1 cellular context compared by ENCODE assay signal in the genomic region with DNA sequence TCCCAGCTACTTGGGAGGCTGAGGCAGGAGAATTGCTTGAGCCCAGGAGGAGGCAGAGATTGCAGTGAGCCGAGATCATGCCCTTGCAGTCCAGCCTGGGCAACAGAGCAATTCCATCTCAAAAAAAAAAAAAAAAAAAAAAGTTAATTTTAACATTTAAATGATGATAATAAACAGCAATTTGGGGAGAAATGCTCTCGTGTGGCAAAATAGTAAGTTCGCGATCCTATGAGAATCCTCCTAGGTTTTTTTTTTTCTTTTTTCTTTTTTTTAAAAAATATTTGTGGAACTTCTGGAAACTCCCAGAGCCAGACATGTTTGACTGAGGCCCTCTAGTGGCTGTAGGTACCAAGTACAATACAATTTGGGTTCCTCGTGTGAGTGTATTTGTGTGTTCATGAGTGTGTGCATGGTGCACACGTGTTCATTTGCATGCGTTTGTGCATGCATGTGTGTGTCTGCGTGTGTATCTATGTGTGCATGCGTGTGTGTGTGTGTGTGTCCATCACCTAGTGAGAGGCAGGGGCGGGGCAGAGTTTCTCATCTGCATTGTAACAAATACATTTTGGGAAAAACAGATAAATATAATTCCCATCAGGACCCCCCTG.
A peak's percentile ranks its signal among the peaks of the same experiment; 100 is the strongest.
TF ChIP-seq lines count a peak whose summit lies in the region.

No MANE protein-coding gene starts in this region.

TF ChIP-seq in HepG2, 621 proteins besides CTCF, POLR2A, EP300 and RAD21 (continued from another document and continues in another):
- TF ChIP-seq GATAD1 (CRISPR knock-in tag; IDR thresholded peaks at IDR 0.05) (peak; percentile 48; the same call in 1 of the 2 replicates), SAP130 (CRISPR knock-in tag; IDR thresholded peaks at IDR 0.05; ENCODE audit: low read depth) (0 out of 2 replicates have a peak, but pooled peaks have one; percentile 26), SMC3 (IDR thresholded peaks at IDR 0.05; ENCODE audit: low read length) (peak; percentile 61), FOSL2 (CRISPR knock-in tag; IDR thresholded peaks at IDR 0.05) (no peak), ZNF3 (CRISPR knock-in tag; IDR thresholded peaks at IDR 0.05) (no peak), MXI1 (IDR thresholded peaks at IDR 0.05; ENCODE audit: borderline replicate concordance, low read depth, low read length) (peak; percentile 55; the same call in 1 of the 3 replicates), BCL6 (CRISPR knock-in tag; IDR thresholded peaks at IDR 0.05) (no peak), KLF13 (CRISPR knock-in tag; IDR thresholded peaks at IDR 0.05) (no peak), TEAD3 (CRISPR knock-in tag; optimal IDR thresholded peaks at IDR 0.05; ENCODE audit: borderline replicate concordance) (peak; percentile 21), ZNF333 (CRISPR knock-in tag; IDR thresholded peaks at IDR 0.05; ENCODE audit: borderline replicate concordance) (no peak), HOXA3 (CRISPR knock-in tag; IDR thresholded peaks at IDR 0.05) (peak; percentile 18; the same call in 1 of the 2 replicates), CBX5 (CRISPR knock-in tag; IDR thresholded peaks at IDR 0.05; ENCODE audit: borderline replicate concordance) (0 out of 2 replicates have a peak, but pooled peaks have one; percentile 23), STAG1 (CRISPR knock-in tag; IDR thresholded peaks at IDR 0.05) (peak; percentile 74), HNRNPUL1 (IDR thresholded peaks at IDR 0.05; ENCODE audit: low read depth, low read length) (no peak), NFKB2 (CRISPR knock-in tag; IDR thresholded peaks at IDR 0.05; ENCODE audit: borderline replicate concordance) (no peak), SOX6 (IDR thresholded peaks at IDR 0.05) (no peak), SOX6 (CRISPR knock-in tag; IDR thresholded peaks at IDR 0.05) (no peak)
- TF ChIP-seq, protein P1, sequence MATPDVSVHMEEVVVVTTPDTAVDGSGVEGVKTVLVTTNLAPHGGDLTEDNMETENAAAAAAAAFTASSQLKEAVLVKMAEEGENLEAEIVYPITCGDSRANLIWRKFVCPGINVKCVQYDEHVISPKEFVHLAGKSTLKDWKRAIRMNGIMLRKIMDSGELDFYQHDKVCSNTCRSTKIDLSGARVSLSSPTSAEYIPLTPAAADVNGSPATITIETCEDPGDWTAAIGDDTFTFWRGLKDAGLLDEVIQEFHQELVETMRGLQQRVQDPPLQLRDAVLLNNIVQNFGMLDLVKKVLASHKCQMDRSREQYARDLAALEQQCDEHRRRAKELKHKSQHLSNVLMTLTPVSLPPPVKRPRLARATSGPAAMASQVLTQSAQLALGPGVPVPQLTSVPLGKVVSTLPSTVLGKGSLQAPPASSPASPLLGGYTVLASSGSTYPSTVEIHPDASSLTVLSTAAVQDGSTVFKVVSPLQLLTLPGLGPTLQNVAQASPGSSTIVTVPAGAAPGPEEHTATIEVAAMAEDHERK (CRISPR knock-in tag; IDR thresholded peaks at IDR 0.05; ENCODE audit: low read depth): no peak
- TF ChIP-seq, protein P2, sequence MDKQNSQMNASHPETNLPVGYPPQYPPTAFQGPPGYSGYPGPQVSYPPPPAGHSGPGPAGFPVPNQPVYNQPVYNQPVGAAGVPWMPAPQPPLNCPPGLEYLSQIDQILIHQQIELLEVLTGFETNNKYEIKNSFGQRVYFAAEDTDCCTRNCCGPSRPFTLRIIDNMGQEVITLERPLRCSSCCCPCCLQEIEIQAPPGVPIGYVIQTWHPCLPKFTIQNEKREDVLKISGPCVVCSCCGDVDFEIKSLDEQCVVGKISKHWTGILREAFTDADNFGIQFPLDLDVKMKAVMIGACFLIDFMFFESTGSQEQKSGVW (CRISPR knock-in tag; IDR thresholded peaks at IDR 0.05; ENCODE audit: borderline replicate concordance): no peak
- TF ChIP-seq, protein P3, sequence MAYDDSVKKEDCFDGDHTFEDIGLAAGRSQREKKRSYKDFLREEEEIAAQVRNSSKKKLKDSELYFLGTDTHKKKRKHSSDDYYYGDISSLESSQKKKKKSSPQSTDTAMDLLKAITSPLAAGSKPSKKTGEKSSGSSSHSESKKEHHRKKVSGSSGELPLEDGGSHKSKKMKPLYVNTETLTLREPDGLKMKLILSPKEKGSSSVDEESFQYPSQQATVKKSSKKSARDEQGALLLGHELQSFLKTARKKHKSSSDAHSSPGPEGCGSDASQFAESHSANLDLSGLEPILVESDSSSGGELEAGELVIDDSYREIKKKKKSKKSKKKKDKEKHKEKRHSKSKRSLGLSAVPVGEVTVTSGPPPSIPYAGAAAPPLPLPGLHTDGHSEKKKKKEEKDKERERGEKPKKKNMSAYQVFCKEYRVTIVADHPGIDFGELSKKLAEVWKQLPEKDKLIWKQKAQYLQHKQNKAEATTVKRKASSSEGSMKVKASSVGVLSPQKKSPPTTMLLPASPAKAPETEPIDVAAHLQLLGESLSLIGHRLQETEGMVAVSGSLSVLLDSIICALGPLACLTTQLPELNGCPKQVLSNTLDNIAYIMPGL (CRISPR knock-in tag; IDR thresholded peaks at IDR 0.05; ENCODE audit: borderline replicate concordance in 1 of 2, low read depth in 1 of 2): 0 out of 4 replicates have a peak, but pooled peaks of 1 of the 2 experiments have one; percentile 17
- TF ChIP-seq, protein P4, sequence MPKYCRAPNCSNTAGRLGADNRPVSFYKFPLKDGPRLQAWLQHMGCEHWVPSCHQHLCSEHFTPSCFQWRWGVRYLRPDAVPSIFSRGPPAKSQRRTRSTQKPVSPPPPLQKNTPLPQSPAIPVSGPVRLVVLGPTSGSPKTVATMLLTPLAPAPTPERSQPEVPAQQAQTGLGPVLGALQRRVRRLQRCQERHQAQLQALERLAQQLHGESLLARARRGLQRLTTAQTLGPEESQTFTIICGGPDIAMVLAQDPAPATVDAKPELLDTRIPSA (CRISPR knock-in tag; IDR thresholded peaks at IDR 0.05; ENCODE audit: borderline replicate concordance): no peak
- TF ChIP-seq, protein P5, sequence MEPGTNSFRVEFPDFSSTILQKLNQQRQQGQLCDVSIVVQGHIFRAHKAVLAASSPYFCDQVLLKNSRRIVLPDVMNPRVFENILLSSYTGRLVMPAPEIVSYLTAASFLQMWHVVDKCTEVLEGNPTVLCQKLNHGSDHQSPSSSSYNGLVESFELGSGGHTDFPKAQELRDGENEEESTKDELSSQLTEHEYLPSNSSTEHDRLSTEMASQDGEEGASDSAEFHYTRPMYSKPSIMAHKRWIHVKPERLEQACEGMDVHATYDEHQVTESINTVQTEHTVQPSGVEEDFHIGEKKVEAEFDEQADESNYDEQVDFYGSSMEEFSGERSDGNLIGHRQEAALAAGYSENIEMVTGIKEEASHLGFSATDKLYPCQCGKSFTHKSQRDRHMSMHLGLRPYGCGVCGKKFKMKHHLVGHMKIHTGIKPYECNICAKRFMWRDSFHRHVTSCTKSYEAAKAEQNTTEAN (CRISPR knock-in tag; conservative IDR thresholded peaks at IDR 0.05): peak; percentile 85
- TF ChIP-seq, protein P6, sequence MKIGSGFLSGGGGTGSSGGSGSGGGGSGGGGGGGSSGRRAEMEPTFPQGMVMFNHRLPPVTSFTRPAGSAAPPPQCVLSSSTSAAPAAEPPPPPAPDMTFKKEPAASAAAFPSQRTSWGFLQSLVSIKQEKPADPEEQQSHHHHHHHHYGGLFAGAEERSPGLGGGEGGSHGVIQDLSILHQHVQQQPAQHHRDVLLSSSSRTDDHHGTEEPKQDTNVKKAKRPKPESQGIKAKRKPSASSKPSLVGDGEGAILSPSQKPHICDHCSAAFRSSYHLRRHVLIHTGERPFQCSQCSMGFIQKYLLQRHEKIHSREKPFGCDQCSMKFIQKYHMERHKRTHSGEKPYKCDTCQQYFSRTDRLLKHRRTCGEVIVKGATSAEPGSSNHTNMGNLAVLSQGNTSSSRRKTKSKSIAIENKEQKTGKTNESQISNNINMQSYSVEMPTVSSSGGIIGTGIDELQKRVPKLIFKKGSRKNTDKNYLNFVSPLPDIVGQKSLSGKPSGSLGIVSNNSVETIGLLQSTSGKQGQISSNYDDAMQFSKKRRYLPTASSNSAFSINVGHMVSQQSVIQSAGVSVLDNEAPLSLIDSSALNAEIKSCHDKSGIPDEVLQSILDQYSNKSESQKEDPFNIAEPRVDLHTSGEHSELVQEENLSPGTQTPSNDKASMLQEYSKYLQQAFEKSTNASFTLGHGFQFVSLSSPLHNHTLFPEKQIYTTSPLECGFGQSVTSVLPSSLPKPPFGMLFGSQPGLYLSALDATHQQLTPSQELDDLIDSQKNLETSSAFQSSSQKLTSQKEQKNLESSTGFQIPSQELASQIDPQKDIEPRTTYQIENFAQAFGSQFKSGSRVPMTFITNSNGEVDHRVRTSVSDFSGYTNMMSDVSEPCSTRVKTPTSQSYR (CRISPR knock-in tag; IDR thresholded peaks at IDR 0.05; ENCODE audit: borderline replicate concordance): no peak
- TF ChIP-seq, protein P7, sequence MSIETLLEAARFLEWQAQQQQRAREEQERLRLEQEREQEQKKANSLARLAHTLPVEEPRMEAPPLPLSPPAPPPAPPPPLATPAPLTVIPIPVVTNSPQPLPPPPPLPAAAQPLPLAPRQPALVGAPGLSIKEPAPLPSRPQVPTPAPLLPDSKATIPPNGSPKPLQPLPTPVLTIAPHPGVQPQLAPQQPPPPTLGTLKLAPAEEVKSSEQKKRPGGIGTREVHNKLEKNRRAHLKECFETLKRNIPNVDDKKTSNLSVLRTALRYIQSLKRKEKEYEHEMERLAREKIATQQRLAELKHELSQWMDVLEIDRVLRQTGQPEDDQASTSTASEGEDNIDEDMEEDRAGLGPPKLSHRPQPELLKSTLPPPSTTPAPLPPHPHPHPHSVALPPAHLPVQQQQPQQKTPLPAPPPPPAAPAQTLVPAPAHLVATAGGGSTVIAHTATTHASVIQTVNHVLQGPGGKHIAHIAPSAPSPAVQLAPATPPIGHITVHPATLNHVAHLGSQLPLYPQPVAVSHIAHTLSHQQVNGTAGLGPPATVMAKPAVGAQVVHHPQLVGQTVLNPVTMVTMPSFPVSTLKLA (IDR thresholded peaks at IDR 0.05): peak; percentile 96
- TF ChIP-seq, protein P8, sequence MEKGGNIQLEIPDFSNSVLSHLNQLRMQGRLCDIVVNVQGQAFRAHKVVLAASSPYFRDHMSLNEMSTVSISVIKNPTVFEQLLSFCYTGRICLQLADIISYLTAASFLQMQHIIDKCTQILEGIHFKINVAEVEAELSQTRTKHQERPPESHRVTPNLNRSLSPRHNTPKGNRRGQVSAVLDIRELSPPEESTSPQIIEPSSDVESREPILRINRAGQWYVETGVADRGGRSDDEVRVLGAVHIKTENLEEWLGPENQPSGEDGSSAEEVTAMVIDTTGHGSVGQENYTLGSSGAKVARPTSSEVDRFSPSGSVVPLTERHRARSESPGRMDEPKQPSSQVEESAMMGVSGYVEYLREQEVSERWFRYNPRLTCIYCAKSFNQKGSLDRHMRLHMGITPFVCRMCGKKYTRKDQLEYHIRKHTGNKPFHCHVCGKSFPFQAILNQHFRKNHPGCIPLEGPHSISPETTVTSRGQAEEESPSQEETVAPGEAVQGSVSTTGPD (CRISPR knock-in tag; IDR thresholded peaks at IDR 0.05): no peak
- TF ChIP-seq, protein P9, sequence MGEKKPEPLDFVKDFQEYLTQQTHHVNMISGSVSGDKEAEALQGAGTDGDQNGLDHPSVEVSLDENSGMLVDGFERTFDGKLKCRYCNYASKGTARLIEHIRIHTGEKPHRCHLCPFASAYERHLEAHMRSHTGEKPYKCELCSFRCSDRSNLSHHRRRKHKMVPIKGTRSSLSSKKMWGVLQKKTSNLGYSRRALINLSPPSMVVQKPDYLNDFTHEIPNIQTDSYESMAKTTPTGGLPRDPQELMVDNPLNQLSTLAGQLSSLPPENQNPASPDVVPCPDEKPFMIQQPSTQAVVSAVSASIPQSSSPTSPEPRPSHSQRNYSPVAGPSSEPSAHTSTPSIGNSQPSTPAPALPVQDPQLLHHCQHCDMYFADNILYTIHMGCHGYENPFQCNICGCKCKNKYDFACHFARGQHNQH (CRISPR knock-in tag; IDR thresholded peaks at IDR 0.05): no peak
- TF ChIP-seq, protein P10, sequence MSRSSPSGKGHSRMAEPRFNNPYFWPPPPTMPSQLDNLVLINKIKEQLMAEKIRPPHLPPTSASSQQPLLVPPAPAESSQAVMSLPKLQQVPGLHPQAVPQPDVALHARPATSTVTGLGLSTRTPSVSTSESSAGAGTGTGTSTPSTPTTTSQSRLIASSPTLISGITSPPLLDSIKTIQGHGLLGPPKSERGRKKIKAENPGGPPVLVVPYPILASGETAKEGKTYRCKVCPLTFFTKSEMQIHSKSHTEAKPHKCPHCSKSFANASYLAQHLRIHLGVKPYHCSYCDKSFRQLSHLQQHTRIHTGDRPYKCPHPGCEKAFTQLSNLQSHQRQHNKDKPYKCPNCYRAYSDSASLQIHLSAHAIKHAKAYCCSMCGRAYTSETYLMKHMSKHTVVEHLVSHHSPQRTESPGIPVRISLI (CRISPR knock-in tag; IDR thresholded peaks at IDR 0.05; ENCODE audit: borderline replicate concordance): peak; percentile 71; the same call in 1 of the 2 replicates
- TF ChIP-seq, protein P11, sequence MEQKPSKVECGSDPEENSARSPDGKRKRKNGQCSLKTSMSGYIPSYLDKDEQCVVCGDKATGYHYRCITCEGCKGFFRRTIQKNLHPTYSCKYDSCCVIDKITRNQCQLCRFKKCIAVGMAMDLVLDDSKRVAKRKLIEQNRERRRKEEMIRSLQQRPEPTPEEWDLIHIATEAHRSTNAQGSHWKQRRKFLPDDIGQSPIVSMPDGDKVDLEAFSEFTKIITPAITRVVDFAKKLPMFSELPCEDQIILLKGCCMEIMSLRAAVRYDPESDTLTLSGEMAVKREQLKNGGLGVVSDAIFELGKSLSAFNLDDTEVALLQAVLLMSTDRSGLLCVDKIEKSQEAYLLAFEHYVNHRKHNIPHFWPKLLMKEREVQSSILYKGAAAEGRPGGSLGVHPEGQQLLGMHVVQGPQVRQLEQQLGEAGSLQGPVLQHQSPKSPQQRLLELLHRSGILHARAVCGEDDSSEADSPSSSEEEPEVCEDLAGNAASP (CRISPR knock-in tag; IDR thresholded peaks at IDR 0.05; ENCODE audit: borderline replicate concordance): no peak
- TF ChIP-seq, protein P12, sequence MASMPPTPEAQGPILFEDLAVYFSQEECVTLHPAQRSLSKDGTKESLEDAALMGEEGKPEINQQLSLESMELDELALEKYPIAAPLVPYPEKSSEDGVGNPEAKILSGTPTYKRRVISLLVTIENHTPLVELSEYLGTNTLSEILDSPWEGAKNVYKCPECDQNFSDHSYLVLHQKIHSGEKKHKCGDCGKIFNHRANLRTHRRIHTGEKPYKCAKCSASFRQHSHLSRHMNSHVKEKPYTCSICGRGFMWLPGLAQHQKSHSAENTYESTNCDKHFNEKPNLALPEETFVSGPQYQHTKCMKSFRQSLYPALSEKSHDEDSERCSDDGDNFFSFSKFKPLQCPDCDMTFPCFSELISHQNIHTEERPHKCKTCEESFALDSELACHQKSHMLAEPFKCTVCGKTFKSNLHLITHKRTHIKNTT (CRISPR knock-in tag; IDR thresholded peaks at IDR 0.05): no peak
